22 cellular contexts compared by ENCODE assay signal in genomic region chr9:85114799-85115198, GRCh38.
DNase-seq lines count a peak whose midpoint lies in the region; ATAC-seq and TF ChIP-seq lines count a peak whose summit lies in the region.
"Had no signal": no experiment of that assay in that cellular context is flagged by ENCODE, and none has a peak within 500 bp of the region (broad histone marks: within the 10 kb centered on the region; RNA-seq: fewer than 3 reads in every experiment).

No MANE protein-coding gene starts in this region.

- CTCF ChIA-PET in HEK293 (lab: Yijun Ruan, JAX): interaction anchor here (0.5 kb wide), 1 partner anchor 969 kb away, joined by 3 read pairs; no protein-coding TSS in a partner anchor

- ATAC-seq in RWPE2 (ENCODE audit: low read depth) (peak; percentile 71), foreskin keratinocyte (peak; percentile 23), GM19395 (IDR thresholded peaks at IDR 0.05; ENCODE audit: unreplicated experiment) (no peak)
- ATAC-seq: A549, GM23338, HCT116, T-cell had no signal

- H3K27ac ChIP-seq in HEK293 (ENCODE audit: extremely low read depth, low read depth, low read length) (no peak overlapping the region), RWPE2 (ENCODE audit: poor library complexity, severe bottlenecking) (peak overlapping the region; percentile 41), foreskin keratinocyte (no peak overlapping the region)
- H3K27ac ChIP-seq: A549 had no signal

- H3K4me3 ChIP-seq in GM06990 (replicated peaks; ENCODE audit: low read depth, low read length): no peak overlapping the region
- H3K4me3 ChIP-seq in HEK293 (ENCODE audit: low read depth, low read length): no peak overlapping the region
- no peak overlapping the region for H3K4me3 ChIP-seq in RWPE2 (ENCODE audit: severe bottlenecking)
- no peak overlapping the region for H3K4me3 ChIP-seq in foreskin fibroblast (ENCODE audit: low read depth in 1 of 2, low read length in 2 of 2)
- H3K4me3 ChIP-seq: A549, GM23338 had no signal

- intact Hi-C loops in cardiac septum (cut with DNase I): no loop called here

- DNase-seq in GM06990 (ENCODE audit: extremely low read depth, insufficient read length) (peak; percentile 9), RWPE2 (ENCODE audit: low spot score) (no peak), foreskin keratinocyte (peak; percentile 78 to 84), foreskin fibroblast (no peak), cardiac septum (ENCODE audit: low spot score) (no peak)
- no peak for DNase-seq in activated naive CD4-positive, alpha-beta T cell treated with Interleukin-2 at 50 U/mL for 16 hours
- DNase-seq: C1 segment of cervical spinal cord, GF-D8, IMR-90, Karpas-422, NCI-H187 treated with DMSO at 0.1 percent for 48 hours, NCI-H2171, NCI-H446, NCI-H774, SHP77, SK-N-SH, T-cell had no signal

- H3K27me3 ChIP-seq in GM06990 (replicated peaks; ENCODE audit: control insufficient read depth, insufficient read depth, low read length): no peaks in the 10 kb centered on the region
- no peaks in the 10 kb centered on the region for H3K27me3 ChIP-seq in RWPE2 (ENCODE audit: insufficient read depth, poor library complexity, severe bottlenecking)
- no peaks in the 10 kb centered on the region for H3K27me3 ChIP-seq in foreskin keratinocyte

- H3K4me1 ChIP-seq in HEK293 (ENCODE audit: control insufficient read depth, insufficient read depth, low read length) (peaks cover 5% of the 10 kb centered on the region; the same call in 1 of the 2 replicates), RWPE2 (ENCODE audit: insufficient read depth, poor library complexity, severe bottlenecking) (peaks cover 46% of the 10 kb centered on the region), foreskin keratinocyte (peaks cover 27% of the 10 kb centered on the region)
- H3K4me1 ChIP-seq: A549 had no signal

- POLR2A ChIA-PET in HEK293 (lab: Yijun Ruan, JAX): no interaction called here

- TF ChIP-seq CTCF in GM06990 (IDR thresholded peaks at IDR 0.05; ENCODE audit: insufficient read depth, low read length, poor library complexity, severe bottlenecking) (no peak), HEK293 (tag by site-specific recombination; IDR thresholded peaks at IDR 0.05) (no peak), RWPE2 (IDR thresholded peaks at IDR 0.05; ENCODE audit: poor library complexity, severe bottlenecking) (no peak), foreskin keratinocyte (conservative IDR thresholded peaks at IDR 0.05) (no peak), foreskin fibroblast (IDR thresholded peaks at IDR 0.05; ENCODE audit: low read depth, low read length) (no peak)

- H3K36me3 ChIP-seq in GM06990 (ENCODE audit: control insufficient read depth, insufficient read depth, low read length) (no peaks in the 10 kb centered on the region), HEK293 (ENCODE audit: control insufficient read depth in 2 of 2, insufficient read depth in 1 of 2, low read length in 2 of 2) (no peaks in the 10 kb centered on the region), RWPE2 (ENCODE audit: low read depth) (no peaks in the 10 kb centered on the region)

- H3K9me3 ChIP-seq in HEK293 (ENCODE audit: control insufficient read depth, insufficient read depth, low read depth, low read length): no peaks in the 10 kb centered on the region
- H3K9me3 ChIP-seq in RWPE2 (ENCODE audit: severe bottlenecking): no peaks in the 10 kb centered on the region
- H3K9me3 ChIP-seq: A549, SK-N-SH had no signal

TF ChIP-seq in HEK293, 187 proteins besides CTCF, POLR2A, EP300 and RAD21:
- TF ChIP-seq ZBTB20 (tag by site-specific recombination; IDR thresholded peaks at IDR 0.05) (0 out of 2 replicates have a peak, but pooled peaks have one; percentile 26), SCRT2 (tag by site-specific recombination; IDR thresholded peaks at IDR 0.05) (no peak), ZNF777 (tag by site-specific recombination; IDR thresholded peaks at IDR 0.05; ENCODE audit: borderline replicate concordance) (no peak), PRDM6 (tag by site-specific recombination; IDR thresholded peaks at IDR 0.05) (peak; percentile 15; the same call in 1 of the 2 replicates), TRIM28 (IDR thresholded peaks at IDR 0.05; ENCODE audit: borderline replicate concordance, low read length) (0 out of 2 replicates have a peak, but pooled peaks have one; percentile 30), ZNF157 (tag by site-specific recombination; IDR thresholded peaks at IDR 0.05) (no peak), ZNF184 (tag by site-specific recombination; IDR thresholded peaks at IDR 0.05) (peak; percentile 12; the same call in 1 of the 2 replicates)
- TF ChIP-seq, protein P1, sequence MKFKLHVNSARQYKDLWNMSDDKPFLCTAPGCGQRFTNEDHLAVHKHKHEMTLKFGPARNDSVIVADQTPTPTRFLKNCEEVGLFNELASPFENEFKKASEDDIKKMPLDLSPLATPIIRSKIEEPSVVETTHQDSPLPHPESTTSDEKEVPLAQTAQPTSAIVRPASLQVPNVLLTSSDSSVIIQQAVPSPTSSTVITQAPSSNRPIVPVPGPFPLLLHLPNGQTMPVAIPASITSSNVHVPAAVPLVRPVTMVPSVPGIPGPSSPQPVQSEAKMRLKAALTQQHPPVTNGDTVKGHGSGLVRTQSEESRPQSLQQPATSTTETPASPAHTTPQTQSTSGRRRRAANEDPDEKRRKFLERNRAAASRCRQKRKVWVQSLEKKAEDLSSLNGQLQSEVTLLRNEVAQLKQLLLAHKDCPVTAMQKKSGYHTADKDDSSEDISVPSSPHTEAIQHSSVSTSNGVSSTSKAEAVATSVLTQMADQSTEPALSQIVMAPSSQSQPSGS (tag by site-specific recombination; IDR thresholded peaks at IDR 0.05; ENCODE audit: low read depth): 0 out of 2 replicates have a peak, but pooled peaks have one; percentile 10

Comparison
In these comparisons a context has a peak if more than half of its experiments do, and no peak if none do; other contexts are left out.
1. DNase-seq: peak in GM06990 (single experiment) and foreskin keratinocyte (2 of 2); none in RWPE2 (single experiment), foreskin fibroblast (0 of 2), cardiac septum (single experiment) and activated naive CD4-positive, alpha-beta T cell treated with Interleukin-2 at 50 U/mL for 16 hours (single experiment).